Comparison of ENCODE assay signal across 24 cellular contexts in genomic region chr10:969473-970150, GRCh38. TPM values are rescaled to one million over a fixed set of nuclear protein-coding genes. Genes with fewer than 3 reads are reported as not detected.
DNase-seq lines count a peak whose midpoint lies in the region; ATAC-seq and TF ChIP-seq lines count a peak whose summit lies in the region.
"Had no signal": no experiment of that assay in that cellular context is flagged by ENCODE, and none has a peak within 500 bp of the region (broad histone marks: within the 10 kb centered on the region; RNA-seq: fewer than 3 reads in every experiment).

No MANE protein-coding gene starts in this region.

- peak overlapping the region; percentile 69 for H3K4me3 Mint-ChIP-seq in Caco-2 (ENCODE audit: unreplicated experiment)
- H3K4me3 Mint-ChIP-seq: activated B cell treated with CpG ODN at 0.5 μM for 24 hours; activated CD8-positive, alpha-beta T cell treated with anti-CD3 and anti-CD28 coated beads, Interleukin-2, amount 10 ng/mL, durations not matched to agents 7 days and 5 days; activated naive CD8-positive, alpha-beta T cell treated with anti-CD3 and anti-CD28 coated beads, Interleukin-2, amount 10 ng/mL, durations not matched to agents 7 days and 5 days; dendritic cell treated with granulocyte-macrophage colony-stimulating factor and Interleukin-4, amounts not matched to agents 40 ng/mL and 50 ng/mL, for 4 days; T-helper 17 cell had no signal

- H3K4me1 ChIP-seq in Caco-2 (peaks cover 61% of the 10 kb centered on the region), hepatocyte (ENCODE audit: insufficient read depth) (peaks cover 28% of the 10 kb centered on the region), parathyroid adenoma (peaks cover 21% of the 10 kb centered on the region)
- H3K4me1 ChIP-seq: breast epithelium had no signal

- ATAC-seq in left lobe of liver, result no peak
- ATAC-seq: activated CD8-positive, alpha-beta T cell treated with anti-CD3 and anti-CD28 coated beads, Interleukin-2, amount 10 ng/mL, durations not matched to agents 7 days and 5 days; T-helper 17 cell had no signal

- no peaks in the 10 kb centered on the region for H4K20me1 ChIP-seq in hepatocyte (ENCODE audit: insufficient read depth, poor library complexity, severe bottlenecking)

- H3K4me2 ChIP-seq in hepatocyte (peak overlapping the region; percentile 38), parathyroid adenoma (ENCODE audit: low read length) (peak overlapping the region; percentile 66)

- POLR2A ChIA-PET in Caco-2 (lab: Charles Lee), result interaction anchor here (0.8 to 4.0 kb wide), 4 partner anchors 12 to 79 kb away, joined by 4 to 123 read pairs (median 20); partner anchors contain the start of genes GTPBP4, IDI1 and LARP4B

- no peaks in the 10 kb centered on the region for H3K36me3 ChIP-seq in Caco-2 (ENCODE audit: control insufficient read depth, insufficient read depth, low read length)
- no peaks in the 10 kb centered on the region for H3K36me3 ChIP-seq in hepatocyte (replicated peaks; ENCODE audit: insufficient read depth, low read depth)
- H3K36me3 ChIP-seq in parathyroid adenoma (ENCODE audit: control insufficient read depth, insufficient read depth, low read length), result no peaks in the 10 kb centered on the region
- H3K36me3 ChIP-seq: breast epithelium, neutrophil had no signal

- TSS peak; percentile 64 for BruUV-seq in Caco-2 (replicated peaks; lab: Mats Ljungman, UMichigan)

- TF ChIP-seq CTCF in Caco-2 (IDR thresholded peaks at IDR 0.05; ENCODE audit: insufficient read depth in 1 of 2, low read depth in 1 of 2, low read length in 1 of 2, severe bottlenecking in 1 of 2, unreplicated experiment in 1 of 2) (no peak), hepatocyte (IDR thresholded peaks at IDR 0.05; ENCODE audit: poor library complexity) (no peak), parathyroid adenoma (IDR thresholded peaks at IDR 0.05) (no peak)

- no peak overlapping the region for H2AFZ ChIP-seq in hepatocyte
- H2AFZ ChIP-seq in parathyroid adenoma, result peak overlapping the region; percentile 67

- H3K79me2 ChIP-seq in hepatocyte, result no peaks in the 10 kb centered on the region
- H3K79me2 ChIP-seq in parathyroid adenoma, result no peaks in the 10 kb centered on the region

- H3K9me3 ChIP-seq in Caco-2 (no peaks in the 10 kb centered on the region), hepatocyte (ENCODE audit: low read depth) (no peaks in the 10 kb centered on the region), parathyroid adenoma (ENCODE audit: control insufficient read depth, low read length) (no peaks in the 10 kb centered on the region)
- H3K9me3 ChIP-seq: breast epithelium, neutrophil had no signal

- no peaks in the 10 kb centered on the region for H3K27me3 Mint-ChIP-seq in Caco-2 (ENCODE audit: insufficient read depth, unreplicated experiment)

- H3K9ac ChIP-seq in parathyroid adenoma, result no peak overlapping the region

- intact Hi-C loops in Caco-2 (cut with micrococcal nuclease; ENCODE audit: unreplicated experiment), result loop anchor here (1.0 kb wide), 2 partner anchors 15 to 38 kb away; partner anchors contain the start of gene LARP4B

- no peaks in the 10 kb centered on the region for H3K9me2 ChIP-seq in hepatocyte (replicated peaks; ENCODE audit: insufficient read depth)

- CTCF ChIA-PET in Caco-2 (lab: Charles Lee), result interaction anchor here (0.7 to 1.7 kb wide), 4 partner anchors 16 to 38 kb away, joined by 3 to 9 read pairs (median 7); partner anchors contain the start of genes GTPBP4 and LARP4B

- DNase-seq in Caco-2 (peak; percentile 74 to 79), HuH-7.5 (ENCODE audit: low spot score) (peak; percentile 44), hepatocyte (ENCODE audit: low spot score) (no peak), SK-N-DZ (ENCODE audit: low spot score) (no peak), left lobe of liver (ENCODE audit: low spot score) (no peak), NCI-H526 (lab: John Stamatoyannopoulos, UW) (no peak)
- no peak for DNase-seq in stimulated activated CD4-positive, alpha-beta T cell treated with anti-CD3 and anti-CD28 coated beads, Interleukin-15, amount 100 ng/mL, for 24 hours
- DNase-seq: activated B cell treated with CpG ODN at 0.5 μM for 24 hours; activated CD8-positive, alpha-beta T cell treated with anti-CD3 and anti-CD28 coated beads, Interleukin-2, amount 10 ng/mL, durations not matched to agents 7 days and 5 days; activated naive CD8-positive, alpha-beta T cell treated with anti-CD3 and anti-CD28 coated beads, Interleukin-2, amount 10 ng/mL, durations not matched to agents 7 days and 5 days; activated T-cell treated with anti-CD3 and anti-CD28 coated beads, Interleukin-2, amount 50 U/mL, for 48 hours; hippocampal formation; NCI-H1436 treated with DMSO at 0.1 percent for 48 hours; stimulated activated naive CD4-positive, alpha-beta T cell treated with Interleukin-2 at 50 U/mL for 16 hours; T-helper 17 cell had no signal

- peak overlapping the region; percentile 98 for H3K27ac ChIP-seq in hepatocyte
- peak overlapping the region; percentile 64 for H3K27ac ChIP-seq in parathyroid adenoma
- H3K27ac ChIP-seq: breast epithelium, neutrophil had no signal

- H3K36me3 Mint-ChIP-seq in Caco-2 (ENCODE audit: insufficient read depth, unreplicated experiment), result peaks cover 42% of the 10 kb centered on the region
- H3K36me3 Mint-ChIP-seq: activated naive CD8-positive, alpha-beta T cell treated with anti-CD3 and anti-CD28 coated beads, Interleukin-2, amount 10 ng/mL, durations not matched to agents 7 days and 5 days had no signal

- WGBS in hepatocyte (ENCODE audit: low lambda C conversion rate, missing lambda C conversion rate), result 66% methylated on average over 15 of the region's 15 CpGs

- H3K27me3 ChIP-seq in Caco-2 (replicated peaks; ENCODE audit: control insufficient read depth, insufficient read depth, low read length) (no peaks in the 10 kb centered on the region), hepatocyte (no peaks in the 10 kb centered on the region), parathyroid adenoma (ENCODE audit: control insufficient read depth, insufficient read depth, low read length) (no peaks in the 10 kb centered on the region)
- H3K27me3 ChIP-seq: breast epithelium had no signal

- no peaks in the 10 kb centered on the region for H3K9me3 Mint-ChIP-seq in Caco-2 (ENCODE audit: unreplicated experiment)
- H3K9me3 Mint-ChIP-seq: activated B cell treated with CpG ODN at 0.5 μM for 24 hours; dendritic cell treated with granulocyte-macrophage colony-stimulating factor and Interleukin-4, amounts not matched to agents 40 ng/mL and 50 ng/mL, for 4 days had no signal

- peak overlapping the region; percentile 89 for H3K27ac Mint-ChIP-seq in Caco-2 (ENCODE audit: unreplicated experiment)
- H3K27ac Mint-ChIP-seq: activated B cell treated with CpG ODN at 0.5 μM for 24 hours; activated CD8-positive, alpha-beta T cell treated with anti-CD3 and anti-CD28 coated beads, Interleukin-2, amount 10 ng/mL, durations not matched to agents 7 days and 5 days; activated naive CD8-positive, alpha-beta T cell treated with anti-CD3 and anti-CD28 coated beads, Interleukin-2, amount 10 ng/mL, durations not matched to agents 7 days and 5 days; T-helper 17 cell had no signal

- H3K4me1 Mint-ChIP-seq in Caco-2 (ENCODE audit: low read depth, unreplicated experiment), result peaks cover 66% of the 10 kb centered on the region
- H3K4me1 Mint-ChIP-seq: activated B cell treated with CpG ODN at 0.5 μM for 24 hours had no signal

- H3K4me3 ChIP-seq in Caco-2 (ENCODE audit: low read depth, low read length), result no peak overlapping the region
- H3K4me3 ChIP-seq in hepatocyte, result no peak overlapping the region
- peak overlapping the region; percentile 11 for H3K4me3 ChIP-seq in parathyroid adenoma (ENCODE audit: low read depth, low read length)
- H3K4me3 ChIP-seq: breast epithelium had no signal

RNA-seq across cellular contexts. Expression of gene GTPBP4, which starts 18.6 kb away (rescaled TPM):
- total RNA-seq in Caco-2 (2022), result 175 and 202 TPM in 2 replicates
- 33.6 and 34.2 TPM in 2 replicates for total RNA-seq in hepatocyte
- polyA plus RNA-seq in hepatocyte, result 55.5 and 59.4 TPM in 2 replicates
- 63.1 and 76.5 TPM in 2 replicates for polyA plus RNA-seq in SK-N-DZ (2014; cell fraction: cytosol; rRNA removed)
- polyA plus RNA-seq in SK-N-DZ (2014; cell fraction: nucleus; rRNA removed), result 63.2 and 132 TPM in 2 replicates
- 9.3 TPM for total RNA-seq in left lobe of liver

RNA-seq across cellular contexts. Expression of gene LARP4B, which starts 38.1 kb away (rescaled TPM):
- 230 and 235 TPM in 2 replicates for total RNA-seq in Caco-2 (2022)
- 38.5 and 43.4 TPM in 2 replicates for total RNA-seq in hepatocyte
- 23.9 and 28.4 TPM in 2 replicates for polyA plus RNA-seq in hepatocyte
- polyA plus RNA-seq in SK-N-DZ (2014; cell fraction: cytosol; rRNA removed), result 20.2 and 29.4 TPM in 2 replicates
- polyA plus RNA-seq in SK-N-DZ (2014; cell fraction: nucleus; rRNA removed), result 29.0 and 48.3 TPM in 2 replicates
- 37.1 TPM for total RNA-seq in left lobe of liver

RNA-seq across cellular contexts. Expression of gene IDI2, which starts 56.0 kb away (rescaled TPM):
- not detected in 2 replicates for total RNA-seq in Caco-2 (2022)
- total RNA-seq in hepatocyte, result 0.33 TPM in 1 of 2 replicates, not detected in the other
- polyA plus RNA-seq in hepatocyte, result 0.29 TPM in 1 of 2 replicates, not detected in the other
- not detected in 2 replicates for polyA plus RNA-seq in SK-N-DZ (2014; cell fraction: cytosol; rRNA removed)
- not detected in 2 replicates for polyA plus RNA-seq in SK-N-DZ (2014; cell fraction: nucleus; rRNA removed)
- total RNA-seq in left lobe of liver, result not detected
- total RNA-seq: activated B cell treated with CpG ODN at 0.5 μM for 24 hours; activated CD8-positive, alpha-beta T cell treated with anti-CD3 and anti-CD28 coated beads, Interleukin-2, amount 10 ng/mL, durations not matched to agents 7 days and 5 days; activated naive CD8-positive, alpha-beta T cell treated with anti-CD3 and anti-CD28 coated beads, Interleukin-2, amount 10 ng/mL, durations not matched to agents 7 days and 5 days; breast epithelium; endothelial cell of umbilical vein; HT1080; MCF 10A; mononuclear cell; T-helper 17 cell; ureter had no signal
- polyA plus RNA-seq: endothelial cell of umbilical vein had no signal

Comparison
In these comparisons a context has a peak if more than half of its experiments do, and no peak if none do; other contexts are left out.
1. DNase-seq: peak in Caco-2 (2 of 2) and HuH-7.5 (single experiment); none in hepatocyte (single experiment), SK-N-DZ (single experiment), stimulated activated CD4-positive, alpha-beta T cell treated with anti-CD3 and anti-CD28 coated beads, Interleukin-15, amount 100 ng/mL, for 24 hours (single experiment), left lobe of liver (single experiment) and NCI-H526 (0 of 2).